ENCODE assay signal across 8 cellular contexts in genomic region chr16:25066747-25067631, GRCh38. TPM values are rescaled to one million over a fixed set of nuclear protein-coding genes. Genes with fewer than 3 reads are reported as not detected.
DNase-seq lines count a peak whose midpoint lies in the region; ATAC-seq and TF ChIP-seq lines count a peak whose summit lies in the region.

No MANE protein-coding gene starts in this region.

- no peaks in the 10 kb centered on the region for H3K9me3 Mint-ChIP-seq in endothelial cell (ENCODE audit: unreplicated experiment)

- H3K36me3 ChIP-seq in BJ (ENCODE audit: control insufficient read depth, insufficient read depth, low read length) (no peaks in the 10 kb centered on the region), mesodermal cell (ENCODE audit: control insufficient read depth, insufficient read depth, low read length) (no peaks in the 10 kb centered on the region)

- peak overlapping the region; percentile 36 for H3K27ac ChIP-seq in mesodermal cell (ENCODE audit: low read depth, low read length, severe bottlenecking)

- H3K4me3 ChIP-seq in BJ (ENCODE audit: low read depth, low read length) (peak overlapping the region; percentile 74), mesodermal cell (ENCODE audit: extremely low read depth, insufficient read depth, low read length, poor library complexity, severe bottlenecking) (peak overlapping the region; percentile 48)

- WGBS in mesodermal cell (ENCODE audit: insufficient coverage in 2 of 2), 2 experiments = 8 to 12% methylated on average over 49 to 54 of the region's 63 CpGs

- TF ChIP-seq CTCF in BJ (IDR thresholded peaks at IDR 0.05; ENCODE audit: insufficient read depth, low read depth, low read length) = 0 out of 2 replicates have a peak, but pooled peaks have one; percentile 7
- TF ChIP-seq CTCF in endothelial cell (IDR thresholded peaks at IDR 0.05; ENCODE audit: unreplicated experiment) = no peak

- peaks cover 9% of the 10 kb centered on the region for H3K27me3 Mint-ChIP-seq in endothelial cell (ENCODE audit: unreplicated experiment)

- POLR2A ChIA-PET in BJ (lab: Charles Lee) = interaction anchor here (0.6 kb wide), 1 partner anchor 18 kb away, joined by 4 read pairs; no protein-coding TSS in a partner anchor

- H3K4me1 Mint-ChIP-seq in endothelial cell (ENCODE audit: unreplicated experiment) = no peaks in the 10 kb centered on the region

- peak overlapping the region; percentile 88 for H3K4me3 Mint-ChIP-seq in endothelial cell (ENCODE audit: unreplicated experiment)

- H3K27me3 ChIP-seq in BJ (ENCODE audit: control insufficient read depth, insufficient read depth, low read length) = no peaks in the 10 kb centered on the region

- H3K4me1 ChIP-seq in mesodermal cell (ENCODE audit: control insufficient read depth, insufficient read depth, low read length, poor library complexity, severe bottlenecking) = no peaks in the 10 kb centered on the region

- H3K27ac Mint-ChIP-seq in endothelial cell (ENCODE audit: unreplicated experiment) = no peak overlapping the region

- CTCF ChIA-PET in BJ (lab: Yijun Ruan, JAX) = interaction anchor here (0.5 to 1.2 kb wide), 4 partner anchors 12 to 158 kb away, joined by 3 read pairs; no protein-coding TSS in a partner anchor

- H3K36me3 Mint-ChIP-seq in endothelial cell (ENCODE audit: low read depth, unreplicated experiment) = no peaks in the 10 kb centered on the region

- no peak for DNase-seq in BJ (ENCODE audit: low read depth)
- DNase-seq in GM19240 (ENCODE audit: insufficient read length, low spot score) = peak; percentile 84
- peak; percentile 67 for DNase-seq in NOMO-1 treated with dmso at 0.1 percent for 144 hours (lab: John Stamatoyannopoulos, UW; ENCODE audit: unreplicated experiment)
- peak; percentile 79 for DNase-seq in activated CD8-positive, alpha-beta memory T cell treated with anti-CD3 and anti-CD28 coated beads, Interleukin-2, amount 50 U/mL, for 4 hours
- peak; percentile 76 for DNase-seq in endothelial cell (ENCODE audit: low spot score)
- peak; percentile 79 for DNase-seq in stimulated activated CD8-positive, alpha-beta memory T cell treated with anti-CD3 and anti-CD28 coated beads, Interleukin-15, amount 100 ng/mL, for 24 hours (ENCODE audit: low read depth)

- H3K9me3 ChIP-seq in mesodermal cell (ENCODE audit: control insufficient read depth, low read length) = no peaks in the 10 kb centered on the region

- peak; percentile 61 for ATAC-seq in HG03457 (IDR thresholded peaks at IDR 0.05; ENCODE audit: unreplicated experiment)

RNA-seq across cellular contexts. Expression of gene LCMT1, which starts 44.6 kb away (rescaled TPM):
- polyA plus RNA-seq in BJ (2011; rRNA removed) = 32.2 and 39.6 TPM in 2 replicates
- polyA minus RNA-seq in BJ (2011; rRNA and poly(A)+ RNA removed) = 25.0 and 34.3 TPM in 2 replicates
- 59.3 TPM for total RNA-seq in endothelial cell (ENCODE audit: unreplicated experiment)
- 47.3 TPM for polyA plus RNA-seq in mesodermal cell (2013, experiment 1 of 2)
- polyA plus RNA-seq in mesodermal cell (2013, experiment 2 of 2) = 47.3 TPM

RNA-seq across cellular contexts. Expression of gene ARHGAP17, which starts 51.8 kb away (rescaled TPM):
- polyA plus RNA-seq in BJ (2011; rRNA removed) = 28.2 and 30.2 TPM in 2 replicates
- 38.1 and 62.7 TPM in 2 replicates for polyA minus RNA-seq in BJ (2011; rRNA and poly(A)+ RNA removed)
- total RNA-seq in endothelial cell (ENCODE audit: unreplicated experiment) = 125 TPM
- 56.0 TPM for polyA plus RNA-seq in mesodermal cell (2013, experiment 1 of 2)
- 50.6 TPM for polyA plus RNA-seq in mesodermal cell (2013, experiment 2 of 2)
